1 cellular context compared by ENCODE assay signal in the genomic region with DNA sequence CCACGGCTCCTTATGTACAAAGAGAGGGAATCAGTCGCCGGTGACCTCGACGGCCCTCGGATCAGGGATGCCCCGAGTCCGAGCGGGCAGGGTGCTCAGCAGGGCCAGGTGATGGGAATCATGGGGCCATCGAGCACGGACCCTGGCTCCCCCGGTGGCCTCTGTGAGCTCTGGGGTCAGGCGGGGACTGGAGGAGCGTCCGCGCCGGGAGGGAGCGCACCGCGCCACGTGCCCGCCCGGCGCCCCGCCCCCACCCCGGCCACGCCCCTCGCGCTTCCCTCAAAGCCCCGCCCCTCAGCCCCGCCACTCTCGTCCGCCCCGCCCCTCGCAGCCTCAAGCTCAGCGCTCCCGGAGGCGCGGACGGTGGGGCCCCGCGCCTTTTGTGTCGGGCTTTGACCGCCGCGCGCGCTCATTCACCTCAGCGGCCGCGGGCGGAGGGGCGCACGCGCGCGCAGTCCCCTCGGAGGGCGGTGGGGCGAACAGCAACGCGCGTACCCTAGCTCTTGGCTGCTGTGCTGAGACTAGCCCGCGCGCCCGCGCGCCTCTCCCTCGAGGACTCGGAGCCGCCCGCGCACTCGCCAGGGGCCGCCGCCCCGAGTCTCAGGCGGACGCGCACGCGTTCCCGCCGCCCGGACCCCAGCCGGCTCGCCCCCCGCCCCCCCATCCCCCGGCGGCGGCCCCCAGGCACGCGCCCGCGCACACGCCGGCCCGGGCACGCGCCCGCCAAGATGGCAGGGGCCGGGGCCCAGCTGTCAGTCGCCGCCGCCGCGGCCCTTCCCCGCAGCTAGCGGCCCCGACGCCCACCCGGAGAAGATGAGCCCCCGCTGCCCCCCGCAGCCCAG.
A peak's percentile ranks its signal among the peaks of the same experiment; 100 is the strongest.
TF ChIP-seq lines count a peak whose summit lies in the region.

No MANE protein-coding gene starts in this region.

TF ChIP-seq in HEK293, 187 proteins besides CTCF, POLR2A, EP300 and RAD21 (continued from another document and continues in another):
- TF ChIP-seq, protein P1, sequence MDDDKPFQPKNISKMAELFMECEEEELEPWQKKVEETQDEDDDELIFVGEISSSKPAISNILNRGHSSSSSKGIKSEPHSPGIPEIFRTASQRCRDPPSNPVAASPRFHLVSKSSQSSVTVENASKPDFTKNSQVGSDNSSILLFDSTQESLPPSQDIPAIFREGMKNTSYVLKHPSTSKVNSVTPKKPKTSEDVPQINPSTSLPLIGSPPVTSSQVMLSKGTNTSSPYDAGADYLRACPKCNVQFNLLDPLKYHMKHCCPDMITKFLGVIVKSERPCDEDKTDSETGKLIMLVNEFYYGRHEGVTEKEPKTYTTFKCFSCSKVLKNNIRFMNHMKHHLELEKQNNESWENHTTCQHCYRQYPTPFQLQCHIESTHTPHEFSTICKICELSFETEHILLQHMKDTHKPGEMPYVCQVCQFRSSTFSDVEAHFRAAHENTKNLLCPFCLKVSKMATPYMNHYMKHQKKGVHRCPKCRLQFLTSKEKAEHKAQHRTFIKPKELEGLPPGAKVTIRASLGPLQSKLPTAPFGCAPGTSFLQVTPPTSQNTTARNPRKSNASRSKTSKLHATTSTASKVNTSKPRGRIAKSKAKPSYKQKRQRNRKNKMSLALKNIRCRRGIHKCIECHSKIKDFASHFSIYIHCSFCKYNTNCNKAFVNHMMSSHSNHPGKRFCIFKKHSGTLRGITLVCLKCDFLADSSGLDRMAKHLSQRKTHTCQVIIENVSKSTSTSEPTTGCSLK (tag by site-specific recombination; IDR thresholded peaks at IDR 0.05): no peak
- TF ChIP-seq KLF8 (tag by site-specific recombination; IDR thresholded peaks at IDR 0.05) (peak; percentile 60; the same call in 1 of the 2 replicates), SP3 (tag by site-specific recombination; IDR thresholded peaks at IDR 0.05) (no peak), ZNF624 (tag by site-specific recombination; IDR thresholded peaks at IDR 0.05) (no peak), ZNF558 (tag by site-specific recombination; IDR thresholded peaks at IDR 0.05) (no peak), ZFP41 (tag by site-specific recombination; IDR thresholded peaks at IDR 0.05; ENCODE audit: borderline replicate concordance) (no peak), ZNF23 (tag by site-specific recombination; IDR thresholded peaks at IDR 0.05; ENCODE audit: borderline replicate concordance) (no peak), ZSCAN23 (tag by site-specific recombination; IDR thresholded peaks at IDR 0.05) (no peak), SCRT2 (tag by site-specific recombination; IDR thresholded peaks at IDR 0.05) (no peak), ZNF2 (tag by site-specific recombination; IDR thresholded peaks at IDR 0.05) (no peak), ZNF132 (tag by site-specific recombination; IDR thresholded peaks at IDR 0.05; ENCODE audit: borderline replicate concordance) (no peak), ZNF311 (tag by site-specific recombination; IDR thresholded peaks at IDR 0.05; ENCODE audit: borderline replicate concordance) (no peak), GFI1B (tag by site-specific recombination; IDR thresholded peaks at IDR 0.05) (no peak), ZNF776 (tag by site-specific recombination; IDR thresholded peaks at IDR 0.05; ENCODE audit: borderline replicate concordance) (no peak), ZXDB (tag by site-specific recombination; IDR thresholded peaks at IDR 0.05) (0 out of 2 replicates have a peak, but pooled peaks have one; percentile 22), ZNF701 (tag by site-specific recombination; IDR thresholded peaks at IDR 0.05) (no peak), ZNF791 (tag by site-specific recombination; IDR thresholded peaks at IDR 0.05) (no peak), TCF7L2 (IDR thresholded peaks at IDR 0.05; ENCODE audit: borderline replicate concordance, low read depth, low read length) (no peak), SETDB1 (IDR thresholded peaks at IDR 0.05; ENCODE audit: insufficient read length, low read length) (no peak), ZNF146 (tag by site-specific recombination; IDR thresholded peaks at IDR 0.05) (no peak), ZNF121 (tag by site-specific recombination; IDR thresholded peaks at IDR 0.05) (no peak), ZNF660 (tag by site-specific recombination; IDR thresholded peaks at IDR 0.05) (no peak; the same call in 1 of the 2 replicates), ZNF843 (tag by site-specific recombination; IDR thresholded peaks at IDR 0.05) (no peak), MYNN (tag by site-specific recombination; IDR thresholded peaks at IDR 0.05; ENCODE audit: borderline replicate concordance) (no peak), ZNF747 (tag by site-specific recombination; IDR thresholded peaks at IDR 0.05) (no peak), KLF10 (tag by site-specific recombination; IDR thresholded peaks at IDR 0.05) (no peak), ZNF174 (tag by site-specific recombination; IDR thresholded peaks at IDR 0.05) (no peak), HOXC10 (CRISPR knock-in tag; IDR thresholded peaks at IDR 0.05) (no peak), ZNF394 (tag by site-specific recombination; IDR thresholded peaks at IDR 0.05; ENCODE audit: borderline replicate concordance) (no peak), ZNF248 (tag by site-specific recombination; IDR thresholded peaks at IDR 0.05) (no peak), SCRT1 (tag by site-specific recombination; IDR thresholded peaks at IDR 0.05; ENCODE audit: borderline replicate concordance) (no peak), ZBTB1 (tag by site-specific recombination; IDR thresholded peaks at IDR 0.05) (no peak), ZNF549 (tag by site-specific recombination; IDR thresholded peaks at IDR 0.05) (no peak)
- TF ChIP-seq, protein P2, sequence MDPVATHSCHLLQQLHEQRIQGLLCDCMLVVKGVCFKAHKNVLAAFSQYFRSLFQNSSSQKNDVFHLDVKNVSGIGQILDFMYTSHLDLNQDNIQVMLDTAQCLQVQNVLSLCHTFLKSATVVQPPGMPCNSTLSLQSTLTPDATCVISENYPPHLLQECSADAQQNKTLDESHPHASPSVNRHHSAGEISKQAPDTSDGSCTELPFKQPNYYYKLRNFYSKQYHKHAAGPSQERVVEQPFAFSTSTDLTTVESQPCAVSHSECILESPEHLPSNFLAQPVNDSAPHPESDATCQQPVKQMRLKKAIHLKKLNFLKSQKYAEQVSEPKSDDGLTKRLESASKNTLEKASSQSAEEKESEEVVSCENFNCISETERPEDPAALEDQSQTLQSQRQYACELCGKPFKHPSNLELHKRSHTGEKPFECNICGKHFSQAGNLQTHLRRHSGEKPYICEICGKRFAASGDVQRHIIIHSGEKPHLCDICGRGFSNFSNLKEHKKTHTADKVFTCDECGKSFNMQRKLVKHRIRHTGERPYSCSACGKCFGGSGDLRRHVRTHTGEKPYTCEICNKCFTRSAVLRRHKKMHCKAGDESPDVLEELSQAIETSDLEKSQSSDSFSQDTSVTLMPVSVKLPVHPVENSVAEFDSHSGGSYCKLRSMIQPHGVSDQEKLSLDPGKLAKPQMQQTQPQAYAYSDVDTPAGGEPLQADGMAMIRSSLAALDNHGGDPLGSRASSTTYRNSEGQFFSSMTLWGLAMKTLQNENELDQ (tag by site-specific recombination; IDR thresholded peaks at IDR 0.05; ENCODE audit: low read depth): no peak
- TF ChIP-seq, protein P3, sequence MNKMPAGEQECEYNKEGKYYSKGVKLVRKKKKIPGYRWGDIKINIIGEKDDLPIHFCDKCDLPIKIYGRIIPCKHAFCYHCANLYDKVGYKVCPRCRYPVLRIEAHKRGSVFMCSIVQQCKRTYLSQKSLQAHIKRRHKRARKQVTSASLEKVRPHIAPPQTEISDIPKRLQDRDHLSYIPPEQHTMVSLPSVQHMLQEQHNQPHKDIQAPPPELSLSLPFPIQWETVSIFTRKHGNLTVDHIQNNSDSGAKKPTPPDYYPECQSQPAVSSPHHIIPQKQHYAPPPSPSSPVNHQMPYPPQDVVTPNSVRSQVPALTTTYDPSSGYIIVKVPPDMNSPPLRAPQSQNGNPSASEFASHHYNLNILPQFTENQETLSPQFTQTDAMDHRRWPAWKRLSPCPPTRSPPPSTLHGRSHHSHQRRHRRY (tag by site-specific recombination; IDR thresholded peaks at IDR 0.05): no peak
- TF ChIP-seq, protein P4, sequence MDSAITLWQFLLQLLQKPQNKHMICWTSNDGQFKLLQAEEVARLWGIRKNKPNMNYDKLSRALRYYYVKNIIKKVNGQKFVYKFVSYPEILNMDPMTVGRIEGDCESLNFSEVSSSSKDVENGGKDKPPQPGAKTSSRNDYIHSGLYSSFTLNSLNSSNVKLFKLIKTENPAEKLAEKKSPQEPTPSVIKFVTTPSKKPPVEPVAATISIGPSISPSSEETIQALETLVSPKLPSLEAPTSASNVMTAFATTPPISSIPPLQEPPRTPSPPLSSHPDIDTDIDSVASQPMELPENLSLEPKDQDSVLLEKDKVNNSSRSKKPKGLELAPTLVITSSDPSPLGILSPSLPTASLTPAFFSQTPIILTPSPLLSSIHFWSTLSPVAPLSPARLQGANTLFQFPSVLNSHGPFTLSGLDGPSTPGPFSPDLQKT (IDR thresholded peaks at IDR 0.05; ENCODE audit: borderline replicate concordance, low read depth, low read length): no peak
- TF ChIP-seq, protein P5, sequence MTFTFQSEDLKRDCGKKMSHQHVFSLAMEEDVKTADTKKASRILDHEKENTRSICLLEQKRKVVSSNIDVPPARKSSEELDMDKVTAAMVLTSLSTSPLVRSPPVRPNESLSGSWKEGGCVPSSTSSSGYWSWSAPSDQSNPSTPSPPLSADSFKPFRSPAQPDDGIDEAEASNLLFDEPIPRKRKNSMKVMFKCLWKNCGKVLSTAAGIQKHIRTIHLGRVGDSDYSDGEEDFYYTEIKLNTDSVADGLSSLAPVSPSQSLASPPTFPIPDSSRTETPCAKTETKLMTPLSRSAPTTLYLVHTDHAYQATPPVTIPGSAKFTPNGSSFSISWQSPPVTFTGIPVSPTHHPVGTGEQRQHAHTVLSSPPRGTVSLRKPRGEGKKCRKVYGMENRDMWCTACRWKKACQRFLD (tag by site-specific recombination; IDR thresholded peaks at IDR 0.05): no peak
- TF ChIP-seq, protein P6, sequence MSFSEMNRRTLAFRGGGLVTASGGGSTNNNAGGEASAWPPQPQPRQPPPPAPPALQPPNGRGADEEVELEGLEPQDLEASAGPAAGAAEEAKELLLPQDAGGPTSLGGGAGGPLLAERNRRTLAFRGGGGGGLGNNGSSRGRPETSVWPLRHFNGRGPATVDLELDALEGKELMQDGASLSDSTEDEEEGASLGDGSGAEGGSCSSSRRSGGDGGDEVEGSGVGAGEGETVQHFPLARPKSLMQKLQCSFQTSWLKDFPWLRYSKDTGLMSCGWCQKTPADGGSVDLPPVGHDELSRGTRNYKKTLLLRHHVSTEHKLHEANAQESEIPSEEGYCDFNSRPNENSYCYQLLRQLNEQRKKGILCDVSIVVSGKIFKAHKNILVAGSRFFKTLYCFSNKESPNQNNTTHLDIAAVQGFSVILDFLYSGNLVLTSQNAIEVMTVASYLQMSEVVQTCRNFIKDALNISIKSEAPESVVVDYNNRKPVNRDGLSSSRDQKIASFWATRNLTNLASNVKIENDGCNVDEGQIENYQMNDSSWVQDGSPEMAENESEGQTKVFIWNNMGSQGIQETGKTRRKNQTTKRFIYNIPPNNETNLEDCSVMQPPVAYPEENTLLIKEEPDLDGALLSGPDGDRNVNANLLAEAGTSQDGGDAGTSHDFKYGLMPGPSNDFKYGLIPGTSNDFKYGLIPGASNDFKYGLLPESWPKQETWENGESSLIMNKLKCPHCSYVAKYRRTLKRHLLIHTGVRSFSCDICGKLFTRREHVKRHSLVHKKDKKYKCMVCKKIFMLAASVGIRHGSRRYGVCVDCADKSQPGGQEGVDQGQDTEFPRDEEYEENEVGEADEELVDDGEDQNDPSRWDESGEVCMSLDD (tag by site-specific recombination; IDR thresholded peaks at IDR 0.05): no peak
- TF ChIP-seq, protein P7, sequence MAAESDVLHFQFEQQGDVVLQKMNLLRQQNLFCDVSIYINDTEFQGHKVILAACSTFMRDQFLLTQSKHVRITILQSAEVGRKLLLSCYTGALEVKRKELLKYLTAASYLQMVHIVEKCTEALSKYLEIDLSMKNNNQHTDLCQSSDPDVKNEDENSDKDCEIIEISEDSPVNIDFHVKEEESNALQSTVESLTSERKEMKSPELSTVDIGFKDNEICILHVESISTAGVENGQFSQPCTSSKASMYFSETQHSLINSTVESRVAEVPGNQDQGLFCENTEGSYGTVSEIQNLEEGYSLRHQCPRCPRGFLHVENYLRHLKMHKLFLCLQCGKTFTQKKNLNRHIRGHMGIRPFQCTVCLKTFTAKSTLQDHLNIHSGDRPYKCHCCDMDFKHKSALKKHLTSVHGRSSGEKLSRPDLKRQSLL (tag by site-specific recombination; IDR thresholded peaks at IDR 0.05): 0 out of 2 replicates have a peak, but pooled peaks have one; percentile 17
- TF ChIP-seq, protein P8, sequence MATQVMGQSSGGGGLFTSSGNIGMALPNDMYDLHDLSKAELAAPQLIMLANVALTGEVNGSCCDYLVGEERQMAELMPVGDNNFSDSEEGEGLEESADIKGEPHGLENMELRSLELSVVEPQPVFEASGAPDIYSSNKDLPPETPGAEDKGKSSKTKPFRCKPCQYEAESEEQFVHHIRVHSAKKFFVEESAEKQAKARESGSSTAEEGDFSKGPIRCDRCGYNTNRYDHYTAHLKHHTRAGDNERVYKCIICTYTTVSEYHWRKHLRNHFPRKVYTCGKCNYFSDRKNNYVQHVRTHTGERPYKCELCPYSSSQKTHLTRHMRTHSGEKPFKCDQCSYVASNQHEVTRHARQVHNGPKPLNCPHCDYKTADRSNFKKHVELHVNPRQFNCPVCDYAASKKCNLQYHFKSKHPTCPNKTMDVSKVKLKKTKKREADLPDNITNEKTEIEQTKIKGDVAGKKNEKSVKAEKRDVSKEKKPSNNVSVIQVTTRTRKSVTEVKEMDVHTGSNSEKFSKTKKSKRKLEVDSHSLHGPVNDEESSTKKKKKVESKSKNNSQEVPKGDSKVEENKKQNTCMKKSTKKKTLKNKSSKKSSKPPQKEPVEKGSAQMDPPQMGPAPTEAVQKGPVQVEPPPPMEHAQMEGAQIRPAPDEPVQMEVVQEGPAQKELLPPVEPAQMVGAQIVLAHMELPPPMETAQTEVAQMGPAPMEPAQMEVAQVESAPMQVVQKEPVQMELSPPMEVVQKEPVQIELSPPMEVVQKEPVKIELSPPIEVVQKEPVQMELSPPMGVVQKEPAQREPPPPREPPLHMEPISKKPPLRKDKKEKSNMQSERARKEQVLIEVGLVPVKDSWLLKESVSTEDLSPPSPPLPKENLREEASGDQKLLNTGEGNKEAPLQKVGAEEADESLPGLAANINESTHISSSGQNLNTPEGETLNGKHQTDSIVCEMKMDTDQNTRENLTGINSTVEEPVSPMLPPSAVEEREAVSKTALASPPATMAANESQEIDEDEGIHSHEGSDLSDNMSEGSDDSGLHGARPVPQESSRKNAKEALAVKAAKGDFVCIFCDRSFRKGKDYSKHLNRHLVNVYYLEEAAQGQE (tag by site-specific recombination; IDR thresholded peaks at IDR 0.05): no peak
- TF ChIP-seq, protein P9, sequence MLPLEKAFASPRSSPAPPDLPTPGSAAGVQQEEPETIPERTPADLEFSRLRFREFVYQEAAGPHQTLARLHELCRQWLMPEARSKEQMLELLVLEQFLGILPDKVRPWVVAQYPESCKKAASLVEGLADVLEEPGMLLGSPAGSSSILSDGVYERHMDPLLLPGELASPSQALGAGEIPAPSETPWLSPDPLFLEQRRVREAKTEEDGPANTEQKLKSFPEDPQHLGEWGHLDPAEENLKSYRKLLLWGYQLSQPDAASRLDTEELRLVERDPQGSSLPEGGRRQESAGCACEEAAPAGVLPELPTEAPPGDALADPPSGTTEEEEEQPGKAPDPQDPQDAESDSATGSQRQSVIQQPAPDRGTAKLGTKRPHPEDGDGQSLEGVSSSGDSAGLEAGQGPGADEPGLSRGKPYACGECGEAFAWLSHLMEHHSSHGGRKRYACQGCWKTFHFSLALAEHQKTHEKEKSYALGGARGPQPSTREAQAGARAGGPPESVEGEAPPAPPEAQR (tag by site-specific recombination; IDR thresholded peaks at IDR 0.05): no peak
